8 cellular contexts compared by ENCODE assay signal in genomic region chr20:39874049-39874893, GRCh38.
DNase-seq lines count a peak whose midpoint lies in the region; ATAC-seq, FAIRE-seq and TF ChIP-seq lines count a peak whose summit lies in the region.

No MANE protein-coding gene starts in this region.

- H3K36me3 Mint-ChIP-seq in brain: no peaks in the 10 kb centered on the region
- H3K36me3 Mint-ChIP-seq in effector memory CD8-positive, alpha-beta T cell (ENCODE audit: insufficient read depth): no peaks in the 10 kb centered on the region

- no peaks in the 10 kb centered on the region for H3K79me2 ChIP-seq in keratinocyte (ENCODE audit: control insufficient read depth, insufficient read depth, low read length)

- dilution Hi-C loops in keratinocyte (cut with MboI; ENCODE audit: extremely low pct_ligation_motif_present, low sequenced_read_pairs): no loop called here

- no peak overlapping the region for H2AFZ ChIP-seq in keratinocyte (ENCODE audit: control insufficient read depth, low read length)

- peaks cover 4% of the 10 kb centered on the region for H3K27me3 Mint-ChIP-seq in brain
- H3K27me3 Mint-ChIP-seq in effector memory CD8-positive, alpha-beta T cell: peaks cover 0 to 8% of the 10 kb centered on the region in 2 donors

- H3K9me1 ChIP-seq in keratinocyte (ENCODE audit: control insufficient read depth, extremely low read depth, insufficient read depth, low read length): no peaks in the 10 kb centered on the region

- H3K4me2 ChIP-seq in keratinocyte (ENCODE audit: control insufficient read depth, extremely low read depth, insufficient read depth, low read depth, low read length): no peak overlapping the region

- TF ChIP-seq CTCF in brain (conservative IDR thresholded peaks at IDR 0.05) (peak; percentile 69 to 73), keratinocyte (optimal IDR thresholded peaks at IDR 0.05 in 1 of 3, IDR thresholded peaks at IDR 0.05 in 1 of 3, conservative IDR thresholded peaks at IDR 0.05 in 1 of 3; ENCODE audit: extremely low read depth in 1 of 3, insufficient read depth in 2 of 3, low read length in 3 of 3) (peak; percentile 90 to 98 (median 92))

- peak overlapping the region in 1 of 5 experiments; percentile 3 for H3K27ac Mint-ChIP-seq in brain
- H3K27ac Mint-ChIP-seq in effector memory CD8-positive, alpha-beta T cell: no peak overlapping the region

- H3K9me3 ChIP-seq in keratinocyte (ENCODE audit: control insufficient read depth, low read depth, low read length): no peaks in the 10 kb centered on the region

- H3K4me3 ChIP-seq in keratinocyte (ENCODE audit: control insufficient read depth in 2 of 3, extremely low read depth in 1 of 3, insufficient read depth in 2 of 3, low read depth in 1 of 3, low read length in 3 of 3): no peak overlapping the region

- DNase-seq in EL (peak; percentile 90), NOMO-1 treated with DMSO at 0.1 percent for 48 hours (lab: John Stamatoyannopoulos, UW; ENCODE audit: unreplicated experiment) (peak; percentile 26), keratinocyte (ENCODE audit: low read depth, low spot score) (peak; percentile 32), stromal cell of bone marrow (ENCODE audit: low read depth) (peak; percentile 57)
- no peak for DNase-seq in effector memory CD8-positive, alpha-beta T cell

- H3K9me3 Mint-ChIP-seq in brain: peaks cover 0 to 3% (median 0%) of the 10 kb centered on the region in 5 experiments
- H3K9me3 Mint-ChIP-seq in effector memory CD8-positive, alpha-beta T cell: peaks cover 0 to 8% of the 10 kb centered on the region in 2 donors

- H3K27ac ChIP-seq in keratinocyte (ENCODE audit: control insufficient read depth, insufficient read depth, low read length): no peak overlapping the region

- ATAC-seq in GM19463 (IDR thresholded peaks at IDR 0.05; ENCODE audit: unreplicated experiment): peak; percentile 87
- peak; percentile 90 for ATAC-seq in HG03571 (IDR thresholded peaks at IDR 0.05; ENCODE audit: unreplicated experiment)
- no peak for ATAC-seq in effector memory CD8-positive, alpha-beta T cell (replicated peaks)

- H3K4me1 Mint-ChIP-seq in brain: peaks cover 38% of the 10 kb centered on the region
- H3K4me1 Mint-ChIP-seq in effector memory CD8-positive, alpha-beta T cell (ENCODE audit: low read depth in 2 of 2): no peaks in the 10 kb centered on the region

- H3K27me3 ChIP-seq in keratinocyte (ENCODE audit: control insufficient read depth, extremely low read depth, insufficient read depth, low read length): no peaks in the 10 kb centered on the region

- peaks cover 11% of the 10 kb centered on the region for H3K4me1 ChIP-seq in keratinocyte (ENCODE audit: control insufficient read depth, extremely low read depth, insufficient read depth, low read length)

- H4K20me1 ChIP-seq in keratinocyte (ENCODE audit: control insufficient read depth, extremely low read depth, insufficient read depth, low read length): no peaks in the 10 kb centered on the region

- H3K9ac ChIP-seq in keratinocyte (ENCODE audit: control insufficient read depth, extremely low read depth, insufficient read depth, low read length): no peak overlapping the region

- no peaks in the 10 kb centered on the region for H3K36me3 ChIP-seq in keratinocyte (ENCODE audit: control insufficient read depth in 2 of 2, extremely low read depth in 1 of 2, insufficient read depth in 2 of 2, low read length in 2 of 2)

- peak overlapping the region in 1 of 5 experiments; percentile 1 for H3K4me3 Mint-ChIP-seq in brain
- H3K4me3 Mint-ChIP-seq in effector memory CD8-positive, alpha-beta T cell: no peak overlapping the region

- peak; percentile 87 for FAIRE-seq in keratinocyte (lab: Jason Lieb, UNC)

Comparison
In these comparisons a context has a peak if more than half of its experiments do, and no peak if none do; other contexts are left out.
1. DNase-seq: peak in EL (single experiment), NOMO-1 treated with DMSO at 0.1 percent for 48 hours (single experiment), keratinocyte (single experiment) and stromal cell of bone marrow (single experiment); none in effector memory CD8-positive, alpha-beta T cell (0 of 3).